ENCODE assay signal across 20 cellular contexts in the genomic region with DNA sequence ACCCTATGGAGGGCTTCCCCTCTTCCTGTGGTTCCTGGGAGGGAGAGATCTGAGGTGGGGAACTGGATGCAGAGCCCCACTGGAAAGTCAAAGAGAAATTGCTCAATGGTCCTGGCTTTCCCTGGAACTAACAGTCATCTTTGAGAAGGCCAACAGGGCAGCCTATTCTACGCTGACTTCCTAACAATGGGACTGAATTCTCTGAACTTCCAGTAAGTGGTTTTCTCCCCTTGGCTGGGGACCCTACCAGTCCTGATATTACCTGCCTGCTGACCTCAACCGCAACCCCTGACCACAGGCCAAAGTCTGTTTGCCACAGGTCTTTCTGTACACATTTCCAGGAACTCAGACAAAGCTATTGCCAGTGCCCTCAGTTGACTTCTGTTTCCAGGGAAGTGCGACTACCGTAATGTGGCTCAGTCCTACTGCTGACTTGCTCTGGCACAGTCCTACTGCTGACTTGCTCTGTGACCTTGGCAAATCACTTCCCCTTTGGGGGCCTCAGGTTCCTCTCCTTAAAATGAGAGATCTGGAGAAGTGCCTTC. TPM values are rescaled to one million over a fixed set of nuclear protein-coding genes. Genes with fewer than 3 reads are reported as not detected.
DNase-seq lines count a peak whose midpoint lies in the region; ATAC-seq, FAIRE-seq and TF ChIP-seq lines count a peak whose summit lies in the region.
"Had no signal": no experiment of that assay in that cellular context is flagged by ENCODE, and none has a peak within 500 bp of the region (broad histone marks: within the 10 kb centered on the region; RNA-seq: fewer than 3 reads in every experiment).

No MANE protein-coding gene starts in this region.

- H3K4me1 ChIP-seq in heart right ventricle: peaks cover 0 to 24% (median 3%) of the 10 kb centered on the region in 9 donors
- peaks cover 0 to 19% (median 5%) of the 10 kb centered on the region in 3 donors for H3K4me1 ChIP-seq in pancreas

- peak; percentile 74 to 86 for DNase-seq in HL-60 (ENCODE audit: low read depth in 1 of 2, low spot score in 1 of 2)
- peak; percentile 89 for DNase-seq in NOMO-1 treated with DMSO at 0.1 percent for 48 hours (lab: John Stamatoyannopoulos, UW; ENCODE audit: unreplicated experiment)
- DNase-seq in heart right ventricle: peak in 1 of 2 donors; percentile 16
- DNase-seq in pancreas: peak in 4 of 6 donors; percentile 23 to 81 (median 62)
- DNase-seq in activated naive CD4-positive, alpha-beta T cell treated with anti-CD3 and anti-CD28 coated beads, Interleukin-2, amount 10 ng/mL, durations not matched to agents 7 days and 5 days: no peak
- no peak for DNase-seq in COLO668 (lab: John Stamatoyannopoulos, UW; ENCODE audit: unreplicated experiment)
- no peak for DNase-seq in posterior cingulate gyrus
- DNase-seq in HCEC 1CT: no peak
- DNase-seq: activated B cell treated with CpG ODN at 0.5 μM for 24 hours, Calu3, NCI-H345, retina had no signal

- peaks cover 1% of the 10 kb centered on the region for H3K9me3 Mint-ChIP-seq in activated naive CD4-positive, alpha-beta T cell treated with anti-CD3 and anti-CD28 coated beads, Interleukin-2, amount 10 ng/mL, durations not matched to agents 7 days and 5 days
- H3K9me3 Mint-ChIP-seq: activated B cell treated with CpG ODN at 0.5 μM for 24 hours had no signal

- no peaks in the 10 kb centered on the region for H3K27me3 Mint-ChIP-seq in activated naive CD4-positive, alpha-beta T cell treated with anti-CD3 and anti-CD28 coated beads, Interleukin-2, amount 10 ng/mL, durations not matched to agents 7 days and 5 days

- TF ChIP-seq CTCF in HL-60 (IDR thresholded peaks at IDR 0.05; ENCODE audit: insufficient read depth, low read length): no peak
- no peak for TF ChIP-seq CTCF in heart right ventricle (IDR thresholded peaks at IDR 0.05)
- no peak for TF ChIP-seq CTCF in pancreas (IDR thresholded peaks at IDR 0.05)

- H3K4me3 Mint-ChIP-seq in activated naive CD4-positive, alpha-beta T cell treated with anti-CD3 and anti-CD28 coated beads, Interleukin-2, amount 10 ng/mL, durations not matched to agents 7 days and 5 days: no peak overlapping the region
- H3K4me3 Mint-ChIP-seq: activated B cell treated with CpG ODN at 0.5 μM for 24 hours, nephron had no signal

- intact Hi-C loops in heart right ventricle (cut with DNase I): no loop called here
- intact Hi-C loops in pancreas (cut with DNase I): no loop called here
- intact Hi-C loops in posterior cingulate gyrus (cut with DNase I): no loop called here

- no peak overlapping the region for H3K27ac Mint-ChIP-seq in activated naive CD4-positive, alpha-beta T cell treated with anti-CD3 and anti-CD28 coated beads, Interleukin-2, amount 10 ng/mL, durations not matched to agents 7 days and 5 days
- H3K27ac Mint-ChIP-seq: activated B cell treated with CpG ODN at 0.5 μM for 24 hours, nephron had no signal

- H3K36me3 Mint-ChIP-seq in activated naive CD4-positive, alpha-beta T cell treated with anti-CD3 and anti-CD28 coated beads, Interleukin-2, amount 10 ng/mL, durations not matched to agents 7 days and 5 days: no peaks in the 10 kb centered on the region

- H3K4me3 ChIP-seq in HL-60 (replicated peaks; ENCODE audit: insufficient read depth, low read length): no peak overlapping the region
- no peak overlapping the region for H3K4me3 ChIP-seq in heart right ventricle
- no peak overlapping the region for H3K4me3 ChIP-seq in pancreas
- H3K4me3 ChIP-seq: GM12878 had no signal

- FAIRE-seq in pancreas (lab: Jason Lieb, UNC): no peak
- FAIRE-seq: endothelial cell of umbilical vein, GM12878 had no signal

- no peaks in the 10 kb centered on the region for H3K4me1 Mint-ChIP-seq in activated naive CD4-positive, alpha-beta T cell treated with anti-CD3 and anti-CD28 coated beads, Interleukin-2, amount 10 ng/mL, durations not matched to agents 7 days and 5 days
- H3K4me1 Mint-ChIP-seq: activated B cell treated with CpG ODN at 0.5 μM for 24 hours, nephron had no signal

- peak overlapping the region; percentile 13; the same call in 1 of the 2 replicates for H3K27ac ChIP-seq in HL-60 (replicated peaks)
- H3K27ac ChIP-seq in heart right ventricle: no peak overlapping the region
- H3K27ac ChIP-seq in pancreas: peak overlapping the region in 1 of 4 donors; percentile 35
- H3K27ac ChIP-seq: foreskin keratinocyte, KMS-11 had no signal

- CTCF ChIA-PET in activated naive CD4-positive, alpha-beta T cell treated with anti-CD3 and anti-CD28 coated beads, Interleukin-2, amount 10 ng/mL, durations not matched to agents 7 days and 5 days (lab: Charles Lee): no interaction called here

- H3K36me3 ChIP-seq in heart right ventricle (no peaks in the 10 kb centered on the region), pancreas (no peaks in the 10 kb centered on the region)

- H3K27me3 ChIP-seq in HL-60 (ENCODE audit: insufficient read depth, poor library complexity, severe bottlenecking) (no peaks in the 10 kb centered on the region), heart right ventricle (no peaks in the 10 kb centered on the region), pancreas (no peaks in the 10 kb centered on the region)
- H3K27me3 ChIP-seq: foreskin keratinocyte had no signal

- H3K9me3 ChIP-seq in heart right ventricle (no peaks in the 10 kb centered on the region), pancreas (no peaks in the 10 kb centered on the region)

- 54 to 68% methylated on average over 4 of the region's 4 CpGs for WGBS in heart right ventricle, 2 donors
- 37 to 46% methylated on average over 4 of the region's 4 CpGs for WGBS in pancreas, 2 donors

- ATAC-seq in heart right ventricle (peak; percentile 65 to 93 (median 80)), pancreas (peak; percentile 80 to 93 (median 92))
- ATAC-seq: GM12878 had no signal

RNA-seq across cellular contexts. Expression of gene C8B, which starts 55.3 kb away (rescaled TPM):
- not detected for total RNA-seq in heart right ventricle
- polyA plus RNA-seq in heart right ventricle: not detected
- total RNA-seq in pancreas: under 1 TPM in 3 of 6 donors, not detected in 3; 0.14 to 0.28 (median 0.22) TPM
- under 1 TPM in 1 of 2 donors, not detected in 1; 0.05 TPM for polyA plus RNA-seq in pancreas
- total RNA-seq: activated B cell treated with CpG ODN at 0.5 μM for 24 hours; activated CD8-positive, alpha-beta memory T cell treated with anti-CD3 and anti-CD28 coated beads for 36 hours; Calu3; endothelial cell of umbilical vein; foreskin keratinocyte; GM12878; OCI-LY7; subcutaneous adipose tissue had no signal
- polyA plus RNA-seq: endothelial cell of umbilical vein, foreskin keratinocyte, GM12878 had no signal

RNA-seq across cellular contexts. Expression of gene C8A, which starts 55.9 kb away (rescaled TPM):
- total RNA-seq in heart right ventricle: under 1 TPM in 1 of 10 donors, not detected in 9; 0.09 TPM
- not detected for polyA plus RNA-seq in heart right ventricle
- total RNA-seq in pancreas: under 1 TPM in 4 of 6 donors, not detected in 2; 0.08 to 0.38 (median 0.11) TPM
- not detected for polyA plus RNA-seq in pancreas
- total RNA-seq: activated B cell treated with CpG ODN at 0.5 μM for 24 hours; activated CD8-positive, alpha-beta memory T cell treated with anti-CD3 and anti-CD28 coated beads for 36 hours; Calu3; endothelial cell of umbilical vein; foreskin keratinocyte; GM12878; OCI-LY7; subcutaneous adipose tissue had no signal
- polyA plus RNA-seq: endothelial cell of umbilical vein, foreskin keratinocyte, GM12878 had no signal

Comparison
In these comparisons a context has a peak if more than half of its experiments do, and no peak if none do; other contexts are left out.
1. DNase-seq: peak in HL-60 (2 of 2), NOMO-1 treated with DMSO at 0.1 percent for 48 hours (single experiment) and pancreas (4 of 6); none in activated naive CD4-positive, alpha-beta T cell treated with anti-CD3 and anti-CD28 coated beads, Interleukin-2, amount 10 ng/mL, durations not matched to agents 7 days and 5 days (single experiment), COLO668 (single experiment), posterior cingulate gyrus (0 of 10) and HCEC 1CT (single experiment).